1 cellular context compared by ENCODE assay signal in genomic region chr6:163443985-163444553, GRCh38.
TF ChIP-seq lines count a peak whose summit lies in the region.

No MANE protein-coding gene starts in this region.

TF ChIP-seq in IMR-90, 13 proteins besides CTCF, POLR2A, EP300 and RAD21 (continued from another document):
- TF ChIP-seq, protein P1, sequence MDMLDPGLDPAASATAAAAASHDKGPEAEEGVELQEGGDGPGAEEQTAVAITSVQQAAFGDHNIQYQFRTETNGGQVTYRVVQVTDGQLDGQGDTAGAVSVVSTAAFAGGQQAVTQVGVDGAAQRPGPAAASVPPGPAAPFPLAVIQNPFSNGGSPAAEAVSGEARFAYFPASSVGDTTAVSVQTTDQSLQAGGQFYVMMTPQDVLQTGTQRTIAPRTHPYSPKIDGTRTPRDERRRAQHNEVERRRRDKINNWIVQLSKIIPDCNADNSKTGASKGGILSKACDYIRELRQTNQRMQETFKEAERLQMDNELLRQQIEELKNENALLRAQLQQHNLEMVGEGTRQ (IDR thresholded peaks at IDR 0.05; ENCODE audit: low read depth, low read length): no peak
- no peak for TF ChIP-seq RCOR1 (IDR thresholded peaks at IDR 0.05; ENCODE audit: insufficient replicate concordance, low read length)
- no peak for TF ChIP-seq CHD1 (IDR thresholded peaks at IDR 0.05; ENCODE audit: low read depth, low read length)
- no peak for TF ChIP-seq MAFK (IDR thresholded peaks at IDR 0.05; ENCODE audit: low read depth, low read length)
- TF ChIP-seq, protein P2, sequence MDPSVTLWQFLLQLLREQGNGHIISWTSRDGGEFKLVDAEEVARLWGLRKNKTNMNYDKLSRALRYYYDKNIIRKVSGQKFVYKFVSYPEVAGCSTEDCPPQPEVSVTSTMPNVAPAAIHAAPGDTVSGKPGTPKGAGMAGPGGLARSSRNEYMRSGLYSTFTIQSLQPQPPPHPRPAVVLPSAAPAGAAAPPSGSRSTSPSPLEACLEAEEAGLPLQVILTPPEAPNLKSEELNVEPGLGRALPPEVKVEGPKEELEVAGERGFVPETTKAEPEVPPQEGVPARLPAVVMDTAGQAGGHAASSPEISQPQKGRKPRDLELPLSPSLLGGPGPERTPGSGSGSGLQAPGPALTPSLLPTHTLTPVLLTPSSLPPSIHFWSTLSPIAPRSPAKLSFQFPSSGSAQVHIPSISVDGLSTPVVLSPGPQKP (IDR thresholded peaks at IDR 0.05; ENCODE audit: borderline replicate concordance, low read depth, low read length): no peak
- no peak for TF ChIP-seq FOS (IDR thresholded peaks at IDR 0.05; ENCODE audit: low read depth, low read length)
- TF ChIP-seq NFE2L2 (IDR thresholded peaks at IDR 0.05; ENCODE audit: low read depth, low read length): no peak
- TF ChIP-seq RFX5 (IDR thresholded peaks at IDR 0.05; ENCODE audit: low read depth, low read length): no peak
- TF ChIP-seq MXI1 (IDR thresholded peaks at IDR 0.05; ENCODE audit: borderline replicate concordance, low read depth, low read length): no peak
- TF ChIP-seq SMC3 (IDR thresholded peaks at IDR 0.05; ENCODE audit: low read depth, low read length): no peak
- TF ChIP-seq CEBPB (IDR thresholded peaks at IDR 0.05; ENCODE audit: low read depth, low read length): no peak
- TF ChIP-seq BHLHE40 (IDR thresholded peaks at IDR 0.05; ENCODE audit: low read depth, low read length): no peak
TF ChIP-seq in IMR-90: peak in this region for 0.
